Comparison of ENCODE assay signal across 17 cellular contexts in the genomic region with DNA sequence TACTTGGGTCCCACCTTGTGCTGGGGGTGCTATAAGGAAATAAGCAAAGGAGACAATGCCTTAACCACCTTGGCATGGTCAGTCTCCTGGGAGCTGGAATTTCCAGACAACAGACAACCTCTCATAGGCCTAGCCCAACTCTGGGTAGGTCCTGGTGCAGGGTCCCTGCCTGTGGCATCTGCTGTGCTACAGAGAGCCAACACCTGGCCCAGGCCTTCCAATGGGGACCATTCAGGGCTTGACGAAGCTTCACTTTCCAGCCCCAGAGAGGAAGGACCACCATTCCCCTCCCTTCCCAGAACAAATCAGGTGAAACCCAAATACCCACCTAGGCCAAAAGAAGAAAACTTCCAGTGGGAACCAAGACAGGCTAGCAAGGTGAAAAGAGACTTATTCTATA.
DNase-seq lines count a peak whose midpoint lies in the region; ATAC-seq and TF ChIP-seq lines count a peak whose summit lies in the region.
"Had no signal": no experiment of that assay in that cellular context is flagged by ENCODE, and none has a peak within 500 bp of the region (broad histone marks: within the 10 kb centered on the region; RNA-seq: fewer than 3 reads in every experiment).

No MANE protein-coding gene starts in this region.

- H3K27ac Mint-ChIP-seq in activated T-cell treated with anti-CD3 and anti-CD28 coated beads, Interleukin-2, amount 50 U/mL, for 24 hours = peak overlapping the region; percentile 95
- H3K27ac Mint-ChIP-seq in T-helper 17 cell (peak overlapping the region; percentile 88), glutamatergic neuron (ENCODE audit: unreplicated experiment) (no peak overlapping the region)
- peak overlapping the region; percentile 95 for H3K27ac Mint-ChIP-seq in stimulated activated effector memory CD8-positive, alpha-beta T cell treated with anti-CD3 and anti-CD28 coated beads, Interleukin-12 subunit alpha, Interleukin-12 subunit beta, amount 100 ng/mL, for 72 hours

- no peak for DNase-seq in activated T-cell treated with anti-CD3 and anti-CD28 coated beads, Interleukin-2, amount 50 U/mL, for 24 hours
- DNase-seq in activated T-cell treated with anti-CD3 and anti-CD28 coated beads for 4 hours (no peak), T-helper 17 cell (no peak), glutamatergic neuron (peak; percentile 10), GF-D8 (lab: John Stamatoyannopoulos, UW) (no peak)
- no peak for DNase-seq in stimulated activated effector memory CD8-positive, alpha-beta T cell treated with anti-CD3 and anti-CD28 coated beads, Interleukin-12 subunit alpha, Interleukin-12 subunit beta, amount 100 ng/mL, for 72 hours (ENCODE audit: low spot score in 2 of 2)
- no peak for DNase-seq in activated CD4-positive, CD25-positive, alpha-beta regulatory T cell (lab: John Stamatoyannopoulos, UW)
- DNase-seq: cortex of kidney, IMR-90, NCI-H526 treated with DMSO at 0.1 percent for 48 hours, OCI-M1, SIG-M5 had no signal

- TF ChIP-seq CTCF in glutamatergic neuron (IDR thresholded peaks at IDR 0.05; ENCODE audit: partially characterized antibody, unreplicated experiment) = no peak

- no peaks in the 10 kb centered on the region for H3K9me3 Mint-ChIP-seq in activated T-cell treated with anti-CD3 and anti-CD28 coated beads, Interleukin-2, amount 50 U/mL, for 24 hours
- peaks cover 2% of the 10 kb centered on the region for H3K9me3 Mint-ChIP-seq in glutamatergic neuron (ENCODE audit: unreplicated experiment)
- H3K9me3 Mint-ChIP-seq in stimulated activated effector memory CD8-positive, alpha-beta T cell treated with anti-CD3 and anti-CD28 coated beads, Interleukin-12 subunit alpha, Interleukin-12 subunit beta, amount 100 ng/mL, for 72 hours = no peaks in the 10 kb centered on the region

- ATAC-seq in T-helper 17 cell = no peak
- no peak for ATAC-seq in stimulated activated effector memory CD8-positive, alpha-beta T cell treated with anti-CD3 and anti-CD28 coated beads, Interleukin-12 subunit alpha, Interleukin-12 subunit beta, amount 100 ng/mL, for 72 hours
- ATAC-seq in HG03139 (IDR thresholded peaks at IDR 0.05; ENCODE audit: unreplicated experiment) = no peak
- ATAC-seq: pancreas, right cardiac atrium had no signal

- peak overlapping the region; percentile 18 for H3K4me3 Mint-ChIP-seq in activated T-cell treated with anti-CD3 and anti-CD28 coated beads, Interleukin-2, amount 50 U/mL, for 24 hours
- H3K4me3 Mint-ChIP-seq in T-helper 17 cell (peak overlapping the region; percentile 68), glutamatergic neuron (ENCODE audit: unreplicated experiment) (no peak overlapping the region)
- peak overlapping the region; percentile 64 for H3K4me3 Mint-ChIP-seq in stimulated activated effector memory CD8-positive, alpha-beta T cell treated with anti-CD3 and anti-CD28 coated beads, Interleukin-12 subunit alpha, Interleukin-12 subunit beta, amount 100 ng/mL, for 72 hours

- H3K4me1 Mint-ChIP-seq in activated T-cell treated with anti-CD3 and anti-CD28 coated beads, Interleukin-2, amount 50 U/mL, for 24 hours (ENCODE audit: low read depth) = peaks cover 32% of the 10 kb centered on the region
- H3K4me1 Mint-ChIP-seq in T-helper 17 cell = peaks cover 22% of the 10 kb centered on the region
- peaks cover 5% of the 10 kb centered on the region for H3K4me1 Mint-ChIP-seq in glutamatergic neuron (ENCODE audit: low read depth, unreplicated experiment)
- peaks cover 57% of the 10 kb centered on the region for H3K4me1 Mint-ChIP-seq in stimulated activated effector memory CD8-positive, alpha-beta T cell treated with anti-CD3 and anti-CD28 coated beads, Interleukin-12 subunit alpha, Interleukin-12 subunit beta, amount 100 ng/mL, for 72 hours

- no peaks in the 10 kb centered on the region for H3K27me3 Mint-ChIP-seq in activated T-cell treated with anti-CD3 and anti-CD28 coated beads, Interleukin-2, amount 50 U/mL, for 24 hours
- H3K27me3 Mint-ChIP-seq in T-helper 17 cell (no peaks in the 10 kb centered on the region), glutamatergic neuron (ENCODE audit: unreplicated experiment) (peaks cover 9% of the 10 kb centered on the region)

- no peaks in the 10 kb centered on the region for H3K9me3 ChIP-seq in T-helper 17 cell (ENCODE audit: control insufficient read depth, low read length, poor library complexity, severe bottlenecking)
- H3K9me3 ChIP-seq: BLaER1, pancreas, vagina had no signal

- H3K36me3 Mint-ChIP-seq in activated T-cell treated with anti-CD3 and anti-CD28 coated beads, Interleukin-2, amount 50 U/mL, for 24 hours (ENCODE audit: low read depth) = no peaks in the 10 kb centered on the region
- H3K36me3 Mint-ChIP-seq in T-helper 17 cell (ENCODE audit: low read depth) (no peaks in the 10 kb centered on the region), glutamatergic neuron (ENCODE audit: unreplicated experiment) (no peaks in the 10 kb centered on the region)
- H3K36me3 Mint-ChIP-seq in stimulated activated effector memory CD8-positive, alpha-beta T cell treated with anti-CD3 and anti-CD28 coated beads, Interleukin-12 subunit alpha, Interleukin-12 subunit beta, amount 100 ng/mL, for 72 hours = peaks cover 18% of the 10 kb centered on the region
